29 cellular contexts compared by ENCODE assay signal in the genomic region with DNA sequence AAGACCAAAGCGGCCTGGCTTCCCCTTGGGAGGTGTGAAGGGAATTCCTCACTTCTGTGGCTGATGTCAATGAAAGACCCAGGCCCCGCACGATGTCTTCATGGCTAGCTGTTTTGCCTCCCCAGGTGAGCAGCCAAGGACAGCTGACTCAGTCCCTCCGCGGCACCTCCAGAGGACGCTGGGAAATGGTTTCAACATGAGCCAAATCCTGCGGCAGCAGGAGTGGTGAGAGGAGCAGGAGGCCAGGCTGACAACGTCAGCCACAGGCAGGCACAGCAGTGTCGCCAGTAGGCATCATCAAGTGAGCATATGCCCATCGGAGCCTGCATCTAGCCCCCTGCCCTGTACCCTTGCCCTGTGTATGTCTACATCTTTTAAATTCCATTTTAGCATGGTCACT.
"Had no signal": no experiment of that assay in that cellular context is flagged by ENCODE, and none has a peak within 500 bp of the region (broad histone marks: within the 10 kb centered on the region; RNA-seq: fewer than 3 reads in every experiment).

No MANE protein-coding gene starts in this region.

- DNase-seq: activated effector memory CD4-positive, alpha-beta T cell treated with anti-CD3 and anti-CD28 coated beads, Interleukin-2, amount 50 U/mL, for 16 hours; activated effector memory CD4-positive, alpha-beta T cell treated with Interleukin-2 at 50 U/mL for 16 hours; activated gamma-delta T cell; activated gamma-delta T cell treated with Interleukin-2 at 50 U/mL for 16 hours; activated naive CD4-positive, alpha-beta T cell; activated naive CD4-positive, alpha-beta T cell treated with anti-CD3 and anti-CD28 coated beads for 36 hours; activated naive CD4-positive, alpha-beta T cell treated with anti-CD3 and anti-CD28 coated beads, Interleukin-2, amount 10 ng/mL, durations not matched to agents 7 days and 5 days; activated naive CD4-positive, alpha-beta T cell treated with anti-CD3 and anti-CD28 coated beads, Interleukin-2, amount 50 U/mL, for 16 hours; activated naive CD4-positive, alpha-beta T cell treated with Interleukin-2 at 50 U/mL for 16 hours; activated naive CD8-positive, alpha-beta T cell treated with anti-CD3 and anti-CD28 coated beads for 36 hours; activated naive CD8-positive, alpha-beta T cell treated with anti-CD3 and anti-CD28 coated beads, Interleukin-2, amount 10 ng/mL, durations not matched to agents 7 days and 5 days; activated naive CD8-positive, alpha-beta T cell treated with anti-CD3 and anti-CD28 coated beads, Interleukin-2, amount 50 U/mL, for 24 hours; activated T-cell treated with anti-CD3 and anti-CD28 coated beads, Interleukin-2, amount 50 U/mL, for 1 hour; activated T-cell treated with anti-CD3 and anti-CD28 coated beads, Interleukin-2, amount 50 U/mL, for 24 hours; activated T-cell treated with anti-CD3 and anti-CD28 coated beads, Interleukin-2, amount 50 U/mL, for 4 hours; activated T-cell treated with anti-CD3 and anti-CD28 coated beads, Interleukin-2, amount 50 U/mL, for 48 hours; activated T-cell treated with anti-CD3 and anti-CD28 coated beads, Interleukin-2, amount 50 U/mL, for 72 hours; adrenal gland; amniotic stem cell; amygdala; anterior cingulate cortex; aorta; body of pancreas; brain microvascular endothelial cell; caudate nucleus; central memory CD4-positive, alpha-beta T cell; cerebellar nuclear complex had no signal

- ATAC-seq: activated naive CD4-positive, alpha-beta T cell treated with anti-CD3 and anti-CD28 coated beads, Interleukin-2, amount 50 U/mL, for 72 hours; activated naive CD8-positive, alpha-beta T cell treated with anti-CD3 and anti-CD28 coated beads, Interleukin-2, amount 50 U/mL, for 24 hours; activated T-cell treated with anti-CD3 and anti-CD28 coated beads, Interleukin-2, amount 50 U/mL, for 4 hours; activated T-cell treated with anti-CD3 and anti-CD28 coated beads, Interleukin-2, amount 50 U/mL, for 72 hours; activated T-helper 17 cell treated with anti-CD3 and anti-CD28 coated beads, Interleukin-2, amount 50 U/mL, for 72 hours; body of pancreas had no signal
